8 cellular contexts compared by ENCODE assay signal in genomic region chr1:46183119-46183842, GRCh38. TPM values are rescaled to one million over a fixed set of nuclear protein-coding genes. Genes with fewer than 3 reads are reported as not detected.
DNase-seq lines count a peak whose midpoint lies in the region; ATAC-seq and TF ChIP-seq lines count a peak whose summit lies in the region.

No MANE protein-coding gene starts in this region.

- H3K9me3 ChIP-seq in liver (ENCODE audit: control insufficient read depth in 4 of 4, low read length in 3 of 4) (no peaks in the 10 kb centered on the region), uterus (no peaks in the 10 kb centered on the region)

- no peak overlapping the region for H3K4me3 ChIP-seq in cardiac fibroblast (replicated peaks in 1 of 2; ENCODE audit: low read depth in 2 of 2, low read length in 2 of 2)
- no peak overlapping the region for H3K4me3 ChIP-seq in liver (ENCODE audit: low read depth in 1 of 3, low read length in 3 of 3)
- no peak overlapping the region for H3K4me3 ChIP-seq in uterus

- TF ChIP-seq CTCF in cardiac fibroblast (IDR thresholded peaks at IDR 0.05; ENCODE audit: low read depth, low read length) (no peak), liver (IDR thresholded peaks at IDR 0.05; ENCODE audit: low read depth, low read length, missing input control) (no peak), uterus (IDR thresholded peaks at IDR 0.05) (no peak)

- peak overlapping the region; percentile 88 to 98 for H3K27ac ChIP-seq in liver (ENCODE audit: low read depth in 1 of 2, low read length in 2 of 2)
- H3K27ac ChIP-seq in uterus, result peak overlapping the region; percentile 60 to 68

- in situ Hi-C loops in Caki2 (cut with HindIII; ENCODE audit: low pct_unique_long_range_greater_than_20kb, low sequenced_read_pairs), result no loop called here

- H3K27me3 ChIP-seq in liver (ENCODE audit: control insufficient read depth in 4 of 4, insufficient read depth in 4 of 4, low read length in 3 of 4), result no peaks in the 10 kb centered on the region
- H3K27me3 ChIP-seq in uterus, result no peaks in the 10 kb centered on the region

- peak in 1 of 2 donors; percentile 35 for TF ChIP-seq POLR2A in uterus (IDR thresholded peaks at IDR 0.05)

- DNase-seq in Caki2 (ENCODE audit: low read depth) (peak; percentile 92), NCI-H2029 treated with DMSO at 0.1 percent for 48 hours (lab: John Stamatoyannopoulos, UW) (peak; percentile 99), cardiac fibroblast (ENCODE audit: low read depth in 2 of 2) (peak; percentile 91 to 97), uterus (peak; percentile 46 to 69), activated gamma-delta T cell (lab: John Stamatoyannopoulos, UW) (no peak)

- WGBS in liver, result 30% methylated on average over 7 of the region's 7 CpGs

- peak; percentile 61 to 71 for TF ChIP-seq RAD21 in liver (IDR thresholded peaks at IDR 0.05)

- no peak for ATAC-seq in GM21786 (IDR thresholded peaks at IDR 0.05; ENCODE audit: unreplicated experiment)
- ATAC-seq in GM21526 (IDR thresholded peaks at IDR 0.05; ENCODE audit: low FRiP score, unreplicated experiment), result no peak

- H3K4me1 ChIP-seq in liver (ENCODE audit: control insufficient read depth in 4 of 4, insufficient read depth in 4 of 4, low read length in 3 of 4), result peaks cover 4 to 36% (median 20%) of the 10 kb centered on the region in 4 donors
- H3K4me1 ChIP-seq in uterus, result no peaks in the 10 kb centered on the region

- intact Hi-C loops in uterus (cut with DNase I; ENCODE audit: low total_unique reads), result no loop called here

- peaks cover 0 to 3% (median 0%) of the 10 kb centered on the region in 4 donors for H3K36me3 ChIP-seq in liver (ENCODE audit: control insufficient read depth in 4 of 4, insufficient read depth in 3 of 4, low read depth in 1 of 4, low read length in 3 of 4)
- no peaks in the 10 kb centered on the region for H3K36me3 ChIP-seq in uterus

- peak overlapping the region; percentile 36 to 52 for H3K9ac ChIP-seq in liver (ENCODE audit: low read depth in 1 of 2, low read length in 2 of 2)

TF ChIP-seq in liver, 16 proteins besides CTCF, POLR2A, EP300 and RAD21:
- TF ChIP-seq JUND (IDR thresholded peaks at IDR 0.05) (peak; percentile 90 to 92), REST (IDR thresholded peaks at IDR 0.05) (peak; percentile 78), ATF3 (IDR thresholded peaks at IDR 0.05) (peak; percentile 75), RXRA (IDR thresholded peaks at IDR 0.05) (peak; percentile 95 to 96), YY1 (IDR thresholded peaks at IDR 0.05) (peak; percentile 84), FOXA2 (IDR thresholded peaks at IDR 0.05) (peak; percentile 64), HNF4G (IDR thresholded peaks at IDR 0.05) (peak; percentile 99), MAX (IDR thresholded peaks at IDR 0.05) (peak; percentile 93), ZBTB33 (IDR thresholded peaks at IDR 0.05) (peak; percentile 88), NR2F2 (IDR thresholded peaks at IDR 0.05) (peak; percentile 92), TAF1 (conservative IDR thresholded peaks at IDR 0.05) (no peak), FOXA1 (IDR thresholded peaks at IDR 0.05) (peak; percentile 80), EGR1 (IDR thresholded peaks at IDR 0.05; ENCODE audit: low read depth in 2 of 2) (peak; percentile 40 to 84), SP1 (IDR thresholded peaks at IDR 0.05) (peak; percentile 99), HNF4A (conservative IDR thresholded peaks at IDR 0.05) (peak; percentile 100), GABPA (IDR thresholded peaks at IDR 0.05 in 1 of 2, conservative IDR thresholded peaks at IDR 0.05 in 1 of 2) (peak; percentile 51 to 90)

RNA-seq across cellular contexts. Expression of gene P3R3URF, which starts 7.0 kb away (rescaled TPM):
- not detected in 2 replicates for total RNA-seq in Caki2 (2014; rRNA removed; shearing (Covaris generic); ENCODE audit: low replicate concordance)
- not detected for total RNA-seq in liver
- not detected for polyA plus RNA-seq in liver
- not detected for total RNA-seq in uterus

RNA-seq across cellular contexts. Expression of gene TSPAN1, which starts 8.4 kb away (rescaled TPM):
- total RNA-seq in Caki2 (2014; rRNA removed; shearing (Covaris generic); ENCODE audit: low replicate concordance), result 2.3 and 9.5 TPM in 2 replicates
- total RNA-seq in liver, result 1 to 10 TPM in 1 of 2 donors, under 1 TPM in 1; 0.33 to 2.4 TPM
- 1 to 10 TPM; 1.7 to 7.0 TPM for polyA plus RNA-seq in liver
- 10 to 100 TPM in 3 of 4 donors, 1 to 10 TPM in 1; 4.1 to 62.8 (median 29.1) TPM for total RNA-seq in uterus

RNA-seq across cellular contexts. Expression of gene POMGNT1, which starts 15.0 kb away (rescaled TPM):
- total RNA-seq in Caki2 (2014; rRNA removed; shearing (Covaris generic); ENCODE audit: low replicate concordance), result 125 and 130 TPM in 2 replicates
- total RNA-seq in liver (10 to 100 TPM; 10.3 to 32.0 TPM), uterus (10 to 100 TPM in 3 of 4 donors, 1 to 10 TPM in 1; 5.6 to 67.2 (median 31.8) TPM)
- polyA plus RNA-seq in liver, result 10 to 100 TPM; 30.7 to 31.4 TPM

RNA-seq across cellular contexts. Expression of gene LURAP1, which starts 19.9 kb away (rescaled TPM):
- not detected in 2 replicates for total RNA-seq in Caki2 (2014; rRNA removed; shearing (Covaris generic); ENCODE audit: low replicate concordance)
- total RNA-seq in liver, result under 1 TPM; 0.09 to 0.50 TPM
- under 1 TPM in 1 of 2 donors, not detected in 1; 0.08 TPM for polyA plus RNA-seq in liver
- total RNA-seq in uterus, result 10 to 100 TPM in 1 of 4 donors, 1 to 10 TPM in 3; 4.1 to 19.8 (median 5.9) TPM

RNA-seq across cellular contexts. Expression of gene PIK3R3, which starts 50.9 kb away (rescaled TPM):
- total RNA-seq in Caki2 (2014; rRNA removed; shearing (Covaris generic); ENCODE audit: low replicate concordance), result 0.30 and 0.52 TPM in 2 replicates
- total RNA-seq in liver, result 1 to 10 TPM; 3.7 to 4.6 TPM
- 1 to 10 TPM; 1.5 to 1.8 TPM for polyA plus RNA-seq in liver
- 10 to 100 TPM; 23.5 to 83.7 (median 38.3) TPM for total RNA-seq in uterus
